9 cellular contexts compared by ENCODE assay signal in the genomic region with DNA sequence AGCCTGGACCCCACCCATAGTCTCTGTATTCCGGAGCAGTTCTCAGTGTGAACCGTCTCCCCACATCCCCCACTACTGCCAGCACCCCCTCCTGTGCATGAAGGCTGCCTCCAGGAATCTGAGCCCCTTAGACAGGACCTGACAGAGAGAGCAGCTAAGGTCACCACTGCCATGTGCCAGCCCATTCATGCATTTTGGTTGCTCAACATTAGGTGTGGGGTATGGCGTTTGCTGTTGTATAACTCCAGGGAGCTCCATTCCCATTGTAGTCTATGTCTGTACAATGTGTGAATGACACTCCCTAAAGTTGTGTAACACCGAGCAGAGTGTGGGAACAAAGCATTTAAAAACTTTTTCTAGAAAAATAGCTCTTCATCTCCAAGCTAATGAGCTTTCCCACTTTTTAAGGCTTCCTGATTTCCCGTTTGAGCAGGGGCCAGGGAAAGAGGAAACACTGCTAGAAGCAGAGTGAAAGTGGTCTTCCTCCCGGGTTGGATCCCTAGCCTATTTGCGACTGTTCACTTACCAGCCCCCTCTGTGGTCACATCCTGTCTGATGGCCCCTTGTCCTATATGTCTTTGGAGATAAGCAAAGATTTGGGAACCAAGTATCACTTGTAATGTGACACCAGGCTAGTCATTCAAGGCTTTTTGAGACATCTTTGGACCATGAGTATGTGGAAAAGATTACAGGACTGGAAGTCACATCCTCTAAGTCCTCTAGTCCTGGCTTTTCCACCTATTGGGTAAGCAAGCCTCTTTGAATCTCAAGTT. TPM values are rescaled to one million over a fixed set of nuclear protein-coding genes. Genes with fewer than 3 reads are reported as not detected.
DNase-seq lines count a peak whose midpoint lies in the region; ATAC-seq and TF ChIP-seq lines count a peak whose summit lies in the region.
"Had no signal": no experiment of that assay in that cellular context is flagged by ENCODE, and none has a peak within 500 bp of the region (broad histone marks: within the 10 kb centered on the region; RNA-seq: fewer than 3 reads in every experiment).

No MANE protein-coding gene starts in this region.

- intact Hi-C loops in Right ventricle myocardium superior (cut with DNase I) (loop anchor here (10.0 kb wide), 1 partner anchor 59 kb away; no protein-coding TSS in a partner anchor), left cardiac atrium (cut with DNase I) (loop anchor here in 1 of 2 donors (10.0 kb wide), 1 partner anchor 79 kb away; a partner anchor contains a TSS), vagina (cut with DNase I) (no loop called here)

- TF ChIP-seq POLR2A in vagina (IDR thresholded peaks at IDR 0.05) = no peak

- peaks cover 11% of the 10 kb centered on the region for H3K4me1 Mint-ChIP-seq in activated naive CD4-positive, alpha-beta T cell treated with anti-CD3 and anti-CD28 coated beads, Interleukin-2, amount 10 ng/mL, durations not matched to agents 7 days and 5 days

- H3K4me1 ChIP-seq in vagina = peaks cover 44% of the 10 kb centered on the region

- ATAC-seq in Right ventricle myocardium superior (ENCODE audit: poor library complexity) (peak; percentile 39), left cardiac atrium (no peak)

- no peaks in the 10 kb centered on the region for H3K9me3 ChIP-seq in vagina

- no peak overlapping the region for H3K27ac Mint-ChIP-seq in activated naive CD4-positive, alpha-beta T cell treated with anti-CD3 and anti-CD28 coated beads, Interleukin-2, amount 10 ng/mL, durations not matched to agents 7 days and 5 days
- H3K27ac Mint-ChIP-seq: B cell had no signal

- H3K36me3 ChIP-seq in vagina = peaks cover 0 to 5% of the 10 kb centered on the region in 2 donors

- no peaks in the 10 kb centered on the region for H3K36me3 Mint-ChIP-seq in activated naive CD4-positive, alpha-beta T cell treated with anti-CD3 and anti-CD28 coated beads, Interleukin-2, amount 10 ng/mL, durations not matched to agents 7 days and 5 days

- H3K27me3 ChIP-seq in vagina = no peaks in the 10 kb centered on the region

- H3K4me3 Mint-ChIP-seq in activated naive CD4-positive, alpha-beta T cell treated with anti-CD3 and anti-CD28 coated beads, Interleukin-2, amount 10 ng/mL, durations not matched to agents 7 days and 5 days = no peak overlapping the region
- H3K4me3 Mint-ChIP-seq: B cell had no signal

- H3K4me3 ChIP-seq in epithelial cell of proximal tubule (ENCODE audit: low read depth, low read length) (no peak overlapping the region), vagina (no peak overlapping the region)

- H3K27ac ChIP-seq in vagina = peak overlapping the region; percentile 90

- H3K9me3 Mint-ChIP-seq in activated naive CD4-positive, alpha-beta T cell treated with anti-CD3 and anti-CD28 coated beads, Interleukin-2, amount 10 ng/mL, durations not matched to agents 7 days and 5 days = no peaks in the 10 kb centered on the region

- CTCF ChIA-PET in activated naive CD4-positive, alpha-beta T cell treated with anti-CD3 and anti-CD28 coated beads, Interleukin-2, amount 10 ng/mL, durations not matched to agents 7 days and 5 days (lab: Charles Lee) = interaction anchor here (0.7 to 3.0 kb wide), 11 partner anchors 8 to 101 kb away, joined by 3 to 21 read pairs (median 4); a partner anchor contains a TSS

- H3K27me3 Mint-ChIP-seq in activated naive CD4-positive, alpha-beta T cell treated with anti-CD3 and anti-CD28 coated beads, Interleukin-2, amount 10 ng/mL, durations not matched to agents 7 days and 5 days = peaks cover 6% of the 10 kb centered on the region
- H3K27me3 Mint-ChIP-seq: B cell had no signal

- DNase-seq in Right ventricle myocardium superior (no peak), left cardiac atrium (no peak), epithelial cell of proximal tubule (ENCODE audit: low read depth) (peak; percentile 81), mesenteric fat pad (ENCODE audit: low spot score) (peak; percentile 16), vagina (ENCODE audit: extremely low spot score in 2 of 2) (peak; percentile 37 to 79), hippocampal formation (lab: John Stamatoyannopoulos, UW) (no peak), SKM-1 (lab: John Stamatoyannopoulos, UW; ENCODE audit: unreplicated experiment) (no peak)
- no peak for DNase-seq in activated naive CD4-positive, alpha-beta T cell treated with anti-CD3 and anti-CD28 coated beads, Interleukin-2, amount 10 ng/mL, durations not matched to agents 7 days and 5 days

- TF ChIP-seq CTCF in epithelial cell of proximal tubule (conservative IDR thresholded peaks at IDR 0.05; ENCODE audit: low read depth, low read length) (no peak), vagina (IDR thresholded peaks at IDR 0.05) (no peak)

RNA-seq across cellular contexts. Expression of a gene that starts 5.9 kb away (rescaled TPM):
- total RNA-seq in Right ventricle myocardium superior (48.7 TPM), left cardiac atrium (10 to 100 TPM; 31.2 to 67.7 TPM), epithelial cell of proximal tubule (11.1 and 20.2 TPM in 2 replicates), mesenteric fat pad (8.0 TPM), vagina (6.9 TPM)

RNA-seq across cellular contexts. Expression of a gene that starts 37.4 kb away (rescaled TPM):
- total RNA-seq in Right ventricle myocardium superior (0.19 TPM), left cardiac atrium (under 1 TPM; 0.32 to 0.47 TPM), epithelial cell of proximal tubule (0.12 TPM in 1 of 2 replicates, not detected in the other), mesenteric fat pad (0.39 TPM), vagina (0.25 TPM)
- total RNA-seq: B cell had no signal

Comparison
In these comparisons a context has a peak if more than half of its experiments do, and no peak if none do; other contexts are left out.
1. DNase-seq: peak in epithelial cell of proximal tubule (single experiment), mesenteric fat pad (single experiment) and vagina (2 of 2); none in Right ventricle myocardium superior (single experiment), left cardiac atrium (single experiment), hippocampal formation (0 of 2), SKM-1 (single experiment) and activated naive CD4-positive, alpha-beta T cell treated with anti-CD3 and anti-CD28 coated beads, Interleukin-2, amount 10 ng/mL, durations not matched to agents 7 days and 5 days (single experiment).